ENCODE assay signal across 10 cellular contexts in the genomic region with DNA sequence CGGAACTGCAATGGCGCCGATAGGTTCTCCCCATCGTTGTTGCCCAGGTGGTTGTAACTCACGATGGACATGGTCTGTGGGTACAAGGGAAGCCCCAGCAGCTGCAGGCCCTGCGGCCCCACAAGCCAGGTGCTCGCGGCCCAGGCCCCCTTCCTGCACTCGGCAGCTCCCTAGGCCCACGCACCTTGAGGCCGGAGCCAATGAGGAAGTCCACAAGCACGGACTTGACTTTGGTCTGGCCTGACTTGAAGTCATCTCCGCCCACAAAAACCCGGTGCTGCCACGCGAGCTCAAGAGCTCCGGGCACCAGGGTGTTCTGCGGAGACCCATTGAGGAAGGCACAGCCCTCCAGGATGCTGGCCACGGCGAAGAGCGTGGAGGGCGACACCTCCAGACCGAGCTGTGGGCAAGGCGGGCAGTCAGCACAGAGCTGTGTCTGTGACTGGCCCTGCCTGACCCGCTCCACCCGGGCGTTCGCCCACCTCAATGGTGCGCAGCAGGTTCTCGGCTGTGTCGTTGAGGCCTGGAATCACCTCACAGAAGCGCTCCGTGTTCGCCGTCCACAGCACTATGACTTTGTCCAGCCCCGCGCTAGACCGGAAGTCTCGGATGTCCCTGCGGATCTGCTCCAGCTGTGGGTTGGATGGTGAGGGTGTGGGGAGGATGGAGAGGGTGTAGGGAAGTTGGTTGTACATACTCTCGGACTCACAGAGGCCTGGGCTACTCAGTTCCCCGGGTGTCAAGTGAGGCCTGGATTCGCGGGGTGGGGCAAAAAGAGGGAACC. TPM values are rescaled to one million over a fixed set of nuclear protein-coding genes. Genes with fewer than 3 reads are reported as not detected.
A peak's percentile ranks its signal among the peaks of the same experiment; 100 is the strongest.
DNase-seq lines count a peak whose midpoint lies in the region; ATAC-seq, FAIRE-seq and TF ChIP-seq lines count a peak whose summit lies in the region.
"Had no signal": no experiment of that assay in that cellular context is flagged by ENCODE, and none has a peak within 500 bp of the region (broad histone marks: within the 10 kb centered on the region; RNA-seq: fewer than 3 reads in every experiment).

No MANE protein-coding gene starts in this region.

- peaks cover 14% of the 10 kb centered on the region for H3K79me1 ChIP-seq in neuronal stem cell (ENCODE audit: low read depth, low read length)

- H3K9ac ChIP-seq in Karpas-422 (ENCODE audit: low read length) (no peak overlapping the region), neuronal stem cell (ENCODE audit: low read depth, low read length, poor library complexity) (peak overlapping the region; percentile 81)

- no peak overlapping the region for H3K14ac ChIP-seq in neuronal stem cell (ENCODE audit: low read length)

- H3K9me2 ChIP-seq in Karpas-422 (replicated peaks; ENCODE audit: insufficient read depth, low read length): no peaks in the 10 kb centered on the region

- no peak overlapping the region for H3K4ac ChIP-seq in neuronal stem cell (ENCODE audit: low read length)

- H3K27ac Mint-ChIP-seq in Caco-2 (ENCODE audit: unreplicated experiment) (no peak overlapping the region), chondrocyte (ENCODE audit: unreplicated experiment) (peak overlapping the region; percentile 49)

- no peak overlapping the region for H2AFZ ChIP-seq in Karpas-422 (ENCODE audit: low read length)
- H2AFZ ChIP-seq in neuronal stem cell (ENCODE audit: low read length): no peak overlapping the region

- H3K4me2 ChIP-seq in Karpas-422 (ENCODE audit: low read depth, low read length, poor library complexity, severe bottlenecking) (peak overlapping the region; percentile 67), neuronal stem cell (ENCODE audit: insufficient read depth, low read length, poor library complexity, severe bottlenecking) (peak overlapping the region; percentile 83)

- H3K27ac ChIP-seq in Karpas-422 (ENCODE audit: low read length) (no peak overlapping the region), neuronal stem cell (replicated peaks; ENCODE audit: low read length) (no peak overlapping the region)

- no peak overlapping the region for H2BK12ac ChIP-seq in neuronal stem cell (ENCODE audit: low read length)

- H3K9me3 Mint-ChIP-seq in Caco-2 (ENCODE audit: unreplicated experiment) (no peaks in the 10 kb centered on the region), chondrocyte (ENCODE audit: low read depth) (no peaks in the 10 kb centered on the region)

- H3K23ac ChIP-seq in neuronal stem cell (ENCODE audit: low read depth, low read length, poor library complexity): peak overlapping the region; percentile 93

- H3K4me1 Mint-ChIP-seq in Caco-2 (ENCODE audit: low read depth, unreplicated experiment): peaks cover 10% of the 10 kb centered on the region
- peaks cover 39% of the 10 kb centered on the region for H3K4me1 Mint-ChIP-seq in chondrocyte (ENCODE audit: low read depth)

- no peak overlapping the region for H4K91ac ChIP-seq in neuronal stem cell (ENCODE audit: low read depth, low read length, poor library complexity)

- intact Hi-C loops in Caco-2 (cut with micrococcal nuclease; ENCODE audit: unreplicated experiment): no loop called here

- no peak for DNase-seq in Caco-2
- DNase-seq in Karpas-422: no peak
- no peak for DNase-seq in chondrocyte (ENCODE audit: low spot score)
- DNase-seq in neuronal stem cell (ENCODE audit: low spot score): no peak
- DNase-seq in COLO668 (lab: John Stamatoyannopoulos, UW; ENCODE audit: unreplicated experiment): no peak
- no peak for DNase-seq in activated CD8-positive, alpha-beta memory T cell treated with anti-CD3 and anti-CD28 coated beads, Interleukin-2, amount 50 U/mL, for 4 hours
- no peak for DNase-seq in RCC 7860 (ENCODE audit: low spot score)
- DNase-seq: posterior cingulate gyrus had no signal

- POLR2A ChIA-PET in Caco-2 (lab: Charles Lee): interaction anchor here (0.5 kb wide), 1 partner anchor 16 kb away, joined by 4 read pairs; no protein-coding TSS in a partner anchor

- no CpG with 5 or more reads among the region's 44 CpGs for WGBS in neuronal stem cell (ENCODE audit: extremely low coverage in 2 of 2, insufficient read length in 2 of 2, insufficient replicate concordance in 1 of 2), 2 donors

- no peak overlapping the region for H2BK120ac ChIP-seq in neuronal stem cell (ENCODE audit: low read depth, low read length)

- FAIRE-seq in RCC 7860 (lab: Jason Lieb, UNC): no peak

- no peak overlapping the region for H4K8ac ChIP-seq in neuronal stem cell (ENCODE audit: low read depth, low read length)

- no peak overlapping the region for H2BK5ac ChIP-seq in neuronal stem cell (ENCODE audit: low read length)

- TF ChIP-seq CTCF in Caco-2 (IDR thresholded peaks at IDR 0.05; ENCODE audit: insufficient read depth in 1 of 2, low read depth in 1 of 2, low read length in 1 of 2, severe bottlenecking in 1 of 2, unreplicated experiment in 1 of 2): no peak
- no peak for TF ChIP-seq CTCF in chondrocyte (IDR thresholded peaks at IDR 0.05)

- peak overlapping the region; percentile 87 for H3K18ac ChIP-seq in neuronal stem cell (ENCODE audit: low read length)

- H4K20me1 ChIP-seq in Karpas-422 (ENCODE audit: insufficient read depth, low read depth, low read length): no peaks in the 10 kb centered on the region

- H3K4me3 Mint-ChIP-seq in Caco-2 (ENCODE audit: unreplicated experiment): peak overlapping the region; percentile 62
- peak overlapping the region; percentile 75 for H3K4me3 Mint-ChIP-seq in chondrocyte (ENCODE audit: unreplicated experiment)

- no TSS peak for BruUV-seq in Caco-2 (replicated peaks; lab: Mats Ljungman, UMichigan)

- H2AK5ac ChIP-seq in neuronal stem cell (ENCODE audit: low read depth, low read length): peak overlapping the region; percentile 84

- H3K4me1 ChIP-seq in Caco-2 (peaks cover 10% of the 10 kb centered on the region), Karpas-422 (ENCODE audit: low read length) (peaks cover 51% of the 10 kb centered on the region), neuronal stem cell (ENCODE audit: control insufficient read depth in 2 of 2, insufficient read depth in 1 of 2, low read depth in 1 of 2, low read length in 2 of 2) (peaks cover 45 to 49% of the 10 kb centered on the region in 2 donors)

- no peaks in the 10 kb centered on the region for H3K27me3 Mint-ChIP-seq in Caco-2 (ENCODE audit: insufficient read depth, unreplicated experiment)
- H3K27me3 Mint-ChIP-seq in chondrocyte (ENCODE audit: low read depth): no peaks in the 10 kb centered on the region

- no peak overlapping the region for H3K4me3 ChIP-seq in Caco-2 (ENCODE audit: low read depth, low read length)
- H3K4me3 ChIP-seq in Karpas-422 (ENCODE audit: low read length): no peak overlapping the region
- H3K4me3 ChIP-seq in neuronal stem cell (ENCODE audit: low read length in 2 of 2): peak overlapping the region; percentile 85 to 99

- H3K27me3 ChIP-seq in Caco-2 (replicated peaks; ENCODE audit: control insufficient read depth, insufficient read depth, low read length) (no peaks in the 10 kb centered on the region), Karpas-422 (ENCODE audit: low read length) (no peaks in the 10 kb centered on the region), neuronal stem cell (ENCODE audit: control insufficient read depth in 3 of 3, insufficient read depth in 3 of 3, low read depth in 1 of 3, low read length in 3 of 3) (no peaks in the 10 kb centered on the region)

- no peak for ATAC-seq in HG02852 (IDR thresholded peaks at IDR 0.05; ENCODE audit: unreplicated experiment)

- H3K79me2 ChIP-seq in Karpas-422 (ENCODE audit: low read length): 0 out of 2 replicates have a peak, but pooled peaks cover 3% of the 10 kb centered on the region

- H3K36me3 Mint-ChIP-seq in Caco-2 (ENCODE audit: insufficient read depth, unreplicated experiment) (peaks cover 40% of the 10 kb centered on the region), chondrocyte (ENCODE audit: low read depth) (no peaks in the 10 kb centered on the region)

- H3K36me3 ChIP-seq in Caco-2 (ENCODE audit: control insufficient read depth, insufficient read depth, low read length): no peaks in the 10 kb centered on the region; the same call in 1 of the 2 replicates
- H3K36me3 ChIP-seq in Karpas-422 (ENCODE audit: insufficient read depth, low read length): no peaks in the 10 kb centered on the region
- H3K36me3 ChIP-seq in neuronal stem cell (replicated peaks in 1 of 2; ENCODE audit: control insufficient read depth in 2 of 2, insufficient read depth in 2 of 2, low read length in 2 of 2): peaks cover 19 to 46% of the 10 kb centered on the region in 2 donors

- no peaks in the 10 kb centered on the region for H3K9me3 ChIP-seq in Caco-2
- H3K9me3 ChIP-seq in Karpas-422 (ENCODE audit: low read length): no peaks in the 10 kb centered on the region
- H3K9me3 ChIP-seq in neuronal stem cell (replicated peaks in 1 of 2; ENCODE audit: control insufficient read depth in 2 of 2, insufficient read depth in 1 of 2, low read depth in 1 of 2, low read length in 2 of 2): no peaks in the 10 kb centered on the region

- H2BK15ac ChIP-seq in neuronal stem cell (ENCODE audit: low read length): no peak overlapping the region

- CTCF ChIA-PET in Caco-2 (lab: Charles Lee): no interaction called here

RNA-seq across cellular contexts. Expression of a gene that starts 1.9 kb away (rescaled TPM):
- total RNA-seq in Caco-2 (2022) (65.3 and 67.3 TPM in 2 replicates), chondrocyte (56.5 to 213 TPM (median 208 TPM) in 3 replicates)
- total RNA-seq in Karpas-422 (2014; rRNA removed; shearing (Covaris generic); ENCODE audit: low replicate concordance): 4.1 and 10.0 TPM in 2 replicates
- polyA plus RNA-seq in neuronal stem cell (2013, experiment 1 of 2): 318 TPM
- polyA plus RNA-seq in neuronal stem cell (2013, experiment 2 of 2): 304 TPM

RNA-seq across cellular contexts. Expression of a gene that starts 16.8 kb away (rescaled TPM):
- total RNA-seq in Caco-2 (2022) (46.2 and 49.4 TPM in 2 replicates), chondrocyte (54.8 to 72.3 TPM (median 56.3 TPM) in 3 replicates)
- total RNA-seq in Karpas-422 (2014; rRNA removed; shearing (Covaris generic); ENCODE audit: low replicate concordance): 22.5 and 73.2 TPM in 2 replicates
- polyA plus RNA-seq in neuronal stem cell (2013, experiment 1 of 2): 66.8 TPM
- polyA plus RNA-seq in neuronal stem cell (2013, experiment 2 of 2): 64.3 TPM

RNA-seq across cellular contexts. Expression of a gene that starts 38.6 kb away (rescaled TPM):
- not detected in 2 replicates for total RNA-seq in Caco-2 (2022)
- 1.6 and 2.2 TPM in 2 replicates for total RNA-seq in Karpas-422 (2014; rRNA removed; shearing (Covaris generic); ENCODE audit: low replicate concordance)
- total RNA-seq in chondrocyte: not detected in 3 replicates
- polyA plus RNA-seq in neuronal stem cell (2013, experiment 1 of 2): 0.18 TPM
- polyA plus RNA-seq in neuronal stem cell (2013, experiment 2 of 2): 0.10 TPM
- total RNA-seq: glomerular endothelial cell had no signal

RNA-seq across cellular contexts. Expression of a gene that starts 50.1 kb away (rescaled TPM):
- total RNA-seq in Caco-2 (2022) (55.3 and 56.1 TPM in 2 replicates), chondrocyte (6.2 to 149 TPM (median 149 TPM) in 3 replicates)
- 0.97 TPM in 1 of 2 replicates, not detected in the other for total RNA-seq in Karpas-422 (2014; rRNA removed; shearing (Covaris generic); ENCODE audit: low replicate concordance)
- polyA plus RNA-seq in neuronal stem cell (2013, experiment 1 of 2): 5.3 TPM
- 5.1 TPM for polyA plus RNA-seq in neuronal stem cell (2013, experiment 2 of 2)

Comparison
In these comparisons a context has a peak if more than half of its experiments do, and no peak if none do; other contexts are left out.
1. H3K4me3 ChIP-seq: peak in neuronal stem cell (2 of 2); none in Caco-2 (single experiment) and Karpas-422 (single experiment).